ENCODE assay signal across 11 cellular contexts in the genomic region with DNA sequence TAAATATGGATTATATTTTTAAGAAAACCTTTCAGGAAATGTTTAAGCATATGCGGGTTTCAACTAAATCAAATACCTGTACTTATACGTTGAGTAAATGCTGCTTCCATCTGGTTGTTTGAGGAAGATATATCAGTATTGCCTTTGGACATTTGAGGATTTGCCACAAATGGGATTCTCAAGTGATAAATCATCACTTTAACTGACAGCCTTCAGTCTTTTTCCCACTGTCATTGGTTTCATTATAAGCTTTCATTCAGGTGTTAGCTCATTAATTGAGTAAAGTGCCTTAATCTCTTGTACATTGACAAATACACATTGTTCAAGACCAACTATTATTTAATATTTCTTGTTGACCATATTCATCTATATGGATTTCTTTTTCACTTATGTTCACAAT.
"Had no signal": no experiment of that assay in that cellular context is flagged by ENCODE, and none has a peak within 500 bp of the region (broad histone marks: within the 10 kb centered on the region; RNA-seq: fewer than 3 reads in every experiment).

No MANE protein-coding gene starts in this region.

- H3K4me3 ChIP-seq: GM23248, GM23338, HAP-1 had no signal

- H3K9me3 Mint-ChIP-seq: H9 had no signal

- H3K4me1 Mint-ChIP-seq: GM23338 had no signal

- H3K36me3 ChIP-seq: HAP-1 had no signal

- ATAC-seq: GM23338, HCT116 had no signal

- H2AFZ ChIP-seq: GM23248, GM23338 had no signal

- H3K9me3 ChIP-seq: HAP-1 had no signal

- H3K27ac ChIP-seq: GM23248 had no signal

- H3K4me2 ChIP-seq: GM23338 had no signal

- H3K9ac ChIP-seq: GM23248 had no signal

- H3K27ac Mint-ChIP-seq: GM23338, H9, HFFc6 had no signal

- FAIRE-seq: H1, H54 had no signal

- H3K4me3 Mint-ChIP-seq: GM23338, H9, HFFc6 had no signal

- H3K4me1 ChIP-seq: HAP-1 had no signal

- DNase-seq: GM23248, GOT3, H7, H9, HCEC 1CT, HFFc6 had no signal
